In the genomic region with DNA sequence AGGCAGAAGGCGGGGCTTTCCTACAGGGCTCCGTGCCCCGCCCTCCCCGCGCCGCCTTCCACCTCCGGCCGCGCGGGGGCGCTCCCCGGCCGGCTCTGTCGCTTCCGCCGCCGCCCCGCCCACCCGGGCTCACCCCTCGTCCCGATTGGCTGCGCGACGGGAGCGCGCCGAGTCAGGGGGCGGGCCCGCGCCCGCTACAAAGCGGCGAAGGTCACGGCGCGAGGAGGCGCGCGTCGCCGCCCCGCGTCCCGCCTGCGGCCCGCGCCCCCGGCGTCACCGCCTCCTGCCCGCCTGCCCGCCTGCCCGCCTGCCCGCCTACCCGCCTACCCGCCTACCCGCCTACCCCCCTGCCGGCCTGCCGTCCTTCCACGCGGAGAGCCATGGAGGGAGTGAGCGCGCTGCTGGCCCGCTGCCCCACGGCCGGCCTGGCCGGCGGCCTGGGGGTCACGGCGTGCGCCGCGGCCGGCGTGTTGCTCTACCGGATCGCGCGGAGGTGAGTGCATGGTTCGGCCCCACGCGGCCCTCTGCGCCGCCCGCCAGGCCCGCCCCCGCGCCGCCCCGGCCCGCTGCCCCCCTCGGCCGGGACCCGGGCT, we compare ENCODE assay signal across 1 cellular context.
TF ChIP-seq lines count a peak whose summit lies in the region.

A gene with protein sequence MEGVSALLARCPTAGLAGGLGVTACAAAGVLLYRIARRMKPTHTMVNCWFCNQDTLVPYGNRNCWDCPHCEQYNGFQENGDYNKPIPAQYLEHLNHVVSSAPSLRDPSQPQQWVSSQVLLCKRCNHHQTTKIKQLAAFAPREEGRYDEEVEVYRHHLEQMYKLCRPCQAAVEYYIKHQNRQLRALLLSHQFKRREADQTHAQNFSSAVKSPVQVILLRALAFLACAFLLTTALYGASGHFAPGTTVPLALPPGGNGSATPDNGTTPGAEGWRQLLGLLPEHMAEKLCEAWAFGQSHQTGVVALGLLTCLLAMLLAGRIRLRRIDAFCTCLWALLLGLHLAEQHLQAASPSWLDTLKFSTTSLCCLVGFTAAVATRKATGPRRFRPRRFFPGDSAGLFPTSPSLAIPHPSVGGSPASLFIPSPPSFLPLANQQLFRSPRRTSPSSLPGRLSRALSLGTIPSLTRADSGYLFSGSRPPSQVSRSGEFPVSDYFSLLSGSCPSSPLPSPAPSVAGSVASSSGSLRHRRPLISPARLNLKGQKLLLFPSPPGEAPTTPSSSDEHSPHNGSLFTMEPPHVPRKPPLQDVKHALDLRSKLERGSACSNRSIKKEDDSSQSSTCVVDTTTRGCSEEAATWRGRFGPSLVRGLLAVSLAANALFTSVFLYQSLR (plus strand): TSS at position 361 of the 593 bp plus-strand sequence. CDS start 20 bp downstream, at position 381.

TF ChIP-seq in SK-N-SH, 30 proteins besides CTCF, POLR2A, EP300 and RAD21 (continued from another document):
- TF ChIP-seq FOSL2 (IDR thresholded peaks at IDR 0.05; ENCODE audit: borderline replicate concordance, low read depth) (no peak), JUND (IDR thresholded peaks at IDR 0.05) (no peak), GABPA (IDR thresholded peaks at IDR 0.05; ENCODE audit: low read depth) (no peak), YY1 (IDR thresholded peaks at IDR 0.05; ENCODE audit: low read depth) (no peak), MEF2A (IDR thresholded peaks at IDR 0.05; ENCODE audit: borderline replicate concordance, low read depth) (no peak), RFX5 (IDR thresholded peaks at IDR 0.05; ENCODE audit: low read length) (no peak), RCOR1 (IDR thresholded peaks at IDR 0.05; ENCODE audit: low read length) (no peak), REST (IDR thresholded peaks at IDR 0.05; ENCODE audit: low read depth, low read length) (no peak), CHD2 (IDR thresholded peaks at IDR 0.05; ENCODE audit: low read length, partially characterized antibody) (peak; percentile 14), TEAD4 (IDR thresholded peaks at IDR 0.05; ENCODE audit: borderline replicate concordance, insufficient read depth) (no peak), EZH2phosphoT487 (IDR thresholded peaks at IDR 0.05; ENCODE audit: borderline replicate concordance, low read depth) (no peak), MAX (IDR thresholded peaks at IDR 0.05; ENCODE audit: low read depth) (no peak; the same call in 1 of the 2 replicates), POLR2AphosphoS5 (IDR thresholded peaks at IDR 0.05; ENCODE audit: low read depth, low read length) (0 out of 2 replicates have a peak, but pooled peaks have one; percentile 11), ELF1 (IDR thresholded peaks at IDR 0.05) (no peak), SMC3 (IDR thresholded peaks at IDR 0.05; ENCODE audit: low read depth, low read length) (no peak; the same call in 1 of the 2 replicates)
- TF ChIP-seq, protein P1, sequence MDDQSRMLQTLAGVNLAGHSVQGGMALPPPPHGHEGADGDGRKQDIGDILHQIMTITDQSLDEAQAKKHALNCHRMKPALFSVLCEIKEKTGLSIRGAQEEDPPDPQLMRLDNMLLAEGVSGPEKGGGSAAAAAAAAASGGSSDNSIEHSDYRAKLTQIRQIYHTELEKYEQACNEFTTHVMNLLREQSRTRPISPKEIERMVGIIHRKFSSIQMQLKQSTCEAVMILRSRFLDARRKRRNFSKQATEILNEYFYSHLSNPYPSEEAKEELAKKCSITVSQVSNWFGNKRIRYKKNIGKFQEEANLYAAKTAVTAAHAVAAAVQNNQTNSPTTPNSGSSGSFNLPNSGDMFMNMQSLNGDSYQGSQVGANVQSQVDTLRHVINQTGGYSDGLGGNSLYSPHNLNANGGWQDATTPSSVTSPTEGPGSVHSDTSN (IDR thresholded peaks at IDR 0.05): no peak
- TF ChIP-seq, protein P2, sequence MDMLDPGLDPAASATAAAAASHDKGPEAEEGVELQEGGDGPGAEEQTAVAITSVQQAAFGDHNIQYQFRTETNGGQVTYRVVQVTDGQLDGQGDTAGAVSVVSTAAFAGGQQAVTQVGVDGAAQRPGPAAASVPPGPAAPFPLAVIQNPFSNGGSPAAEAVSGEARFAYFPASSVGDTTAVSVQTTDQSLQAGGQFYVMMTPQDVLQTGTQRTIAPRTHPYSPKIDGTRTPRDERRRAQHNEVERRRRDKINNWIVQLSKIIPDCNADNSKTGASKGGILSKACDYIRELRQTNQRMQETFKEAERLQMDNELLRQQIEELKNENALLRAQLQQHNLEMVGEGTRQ (IDR thresholded peaks at IDR 0.05; ENCODE audit: borderline replicate concordance, low read depth, low read length): no peak
